24 cellular contexts compared by ENCODE assay signal in the genomic region with DNA sequence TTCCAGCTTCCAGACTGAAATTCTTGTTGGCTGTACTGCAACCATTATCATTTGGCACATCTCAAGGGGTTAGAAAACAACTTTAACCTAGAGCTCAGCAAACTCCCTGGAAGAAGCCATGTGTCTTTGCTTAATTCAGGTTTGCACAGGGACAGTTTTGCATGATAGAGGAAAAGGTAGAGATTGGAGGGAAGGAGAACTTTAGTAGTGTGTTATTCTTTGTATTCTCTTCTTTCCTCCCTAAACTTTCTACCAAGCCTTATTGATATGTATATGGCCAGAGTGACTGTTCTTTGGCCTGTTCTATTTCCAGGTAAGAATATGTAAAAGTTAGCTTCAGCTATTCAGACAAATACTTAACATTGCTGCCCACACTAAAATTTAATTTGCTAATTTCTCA. TPM values are rescaled to one million over a fixed set of nuclear protein-coding genes. Genes with fewer than 3 reads are reported as not detected.
"Had no signal": no experiment of that assay in that cellular context is flagged by ENCODE, and none has a peak within 500 bp of the region (broad histone marks: within the 10 kb centered on the region; RNA-seq: fewer than 3 reads in every experiment).

No MANE protein-coding gene starts in this region.

- ATAC-seq: left ventricle myocardium superior; lower lobe of right lung; naive thymus-derived CD8-positive, alpha-beta T cell; psoas muscle; right cardiac atrium; stimulated activated effector memory CD8-positive, alpha-beta T cell treated with anti-CD3 and anti-CD28 coated beads, Interleukin-12 subunit alpha, Interleukin-12 subunit beta, amount 100 ng/mL, for 72 hours had no signal

- H3K4me3 ChIP-seq: dorsolateral prefrontal cortex, esophagus muscularis mucosa, lower lobe of right lung, ovary, psoas muscle, sigmoid colon, stomach, thyroid gland had no signal

- H3K27me3 ChIP-seq: dorsolateral prefrontal cortex, esophagus muscularis mucosa, ovary, sigmoid colon, stomach, thyroid gland had no signal

- H3K36me3 ChIP-seq: lower lobe of right lung, ovary, sigmoid colon, thyroid gland had no signal

- FAIRE-seq: colon had no signal

- H3K9me3 ChIP-seq: esophagus muscularis mucosa, lower lobe of right lung, ovary, psoas muscle, sigmoid colon, stomach, thyroid gland had no signal

- DNase-seq: dorsolateral prefrontal cortex; effector CD4-positive, alpha-beta T cell; foreskin melanocyte; glutamatergic neuron; immature natural killer cell; islet precursor cell; left ventricle myocardium superior; lower lobe of right lung; naive thymus-derived CD8-positive, alpha-beta T cell; occipital lobe; ovary; posterior cingulate gyrus; psoas muscle; right cardiac atrium; sigmoid colon; stimulated activated CD4-positive, alpha-beta T cell treated with anti-CD3 and anti-CD28 coated beads, Interleukin-2, amount 100 ng/mL, for 24 hours; stimulated activated CD4-positive, alpha-beta T cell treated with anti-CD3 and anti-CD28 coated beads, Interleukin-4, amount 100 ng/mL, for 24 hours; stimulated activated naive CD4-positive, alpha-beta T cell treated with Interleukin-2 at 50 U/mL for 16 hours; stomach; thyroid gland; trophoblast cell had no signal

- H3K27ac Mint-ChIP-seq: immature natural killer cell; naive thymus-derived CD8-positive, alpha-beta T cell; stimulated activated effector memory CD8-positive, alpha-beta T cell treated with anti-CD3 and anti-CD28 coated beads, Interleukin-12 subunit alpha, Interleukin-12 subunit beta, amount 100 ng/mL, for 72 hours had no signal

- H3K27ac ChIP-seq: dorsolateral prefrontal cortex, esophagus muscularis mucosa, lower lobe of right lung, ovary, psoas muscle, sigmoid colon, stomach, thyroid gland had no signal

- H3K4me3 Mint-ChIP-seq: immature natural killer cell; naive thymus-derived CD8-positive, alpha-beta T cell; stimulated activated effector memory CD8-positive, alpha-beta T cell treated with anti-CD3 and anti-CD28 coated beads, Interleukin-12 subunit alpha, Interleukin-12 subunit beta, amount 100 ng/mL, for 72 hours had no signal

- H3K36me3 Mint-ChIP-seq: immature natural killer cell; naive thymus-derived CD8-positive, alpha-beta T cell; stimulated activated effector memory CD8-positive, alpha-beta T cell treated with anti-CD3 and anti-CD28 coated beads, Interleukin-12 subunit alpha, Interleukin-12 subunit beta, amount 100 ng/mL, for 72 hours had no signal

- H3K4me1 ChIP-seq: lower lobe of right lung, psoas muscle, sigmoid colon, stomach, thyroid gland had no signal

- H3K4me1 Mint-ChIP-seq: immature natural killer cell; naive thymus-derived CD8-positive, alpha-beta T cell; stimulated activated effector memory CD8-positive, alpha-beta T cell treated with anti-CD3 and anti-CD28 coated beads, Interleukin-12 subunit alpha, Interleukin-12 subunit beta, amount 100 ng/mL, for 72 hours had no signal

RNA-seq across cellular contexts. Expression of a gene that starts 53.1 kb away (rescaled TPM):
- total RNA-seq: naive thymus-derived CD8-positive, alpha-beta T cell had no signal
- polyA plus RNA-seq: naive thymus-derived CD8-positive, alpha-beta T cell had no signal
